ENCODE assay signal across 18 cellular contexts in the genomic region with DNA sequence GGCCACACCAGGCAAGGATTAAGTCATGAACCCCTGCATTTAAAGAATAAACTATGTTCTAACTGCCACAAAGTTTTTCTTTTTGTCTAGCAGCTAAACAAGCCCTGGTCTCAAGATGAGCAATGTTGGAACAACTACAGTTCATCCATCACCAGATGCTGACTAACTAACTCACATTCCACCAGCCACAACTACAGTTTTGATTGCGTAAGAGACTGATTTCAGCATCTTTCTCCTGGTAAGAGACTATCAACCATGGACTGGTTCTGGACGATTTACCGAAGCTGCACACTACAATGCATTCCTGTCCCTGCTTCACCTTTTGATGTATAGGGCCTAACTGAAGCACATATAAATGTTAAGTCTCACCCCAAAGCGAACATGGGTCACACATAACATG. TPM values are rescaled to one million over a fixed set of nuclear protein-coding genes. Genes with fewer than 3 reads are reported as not detected.
A peak's percentile ranks its signal among the peaks of the same experiment; 100 is the strongest.
DNase-seq lines count a peak whose midpoint lies in the region; ATAC-seq and TF ChIP-seq lines count a peak whose summit lies in the region.
"Had no signal": no experiment of that assay in that cellular context is flagged by ENCODE, and none has a peak within 500 bp of the region (broad histone marks: within the 10 kb centered on the region; RNA-seq: fewer than 3 reads in every experiment).

No MANE protein-coding gene starts in this region.

- H3K27me3 ChIP-seq in A673 (replicated peaks; ENCODE audit: insufficient read depth, low read depth, low read length, poor library complexity) (peaks cover 42% of the 10 kb centered on the region), RWPE2 (ENCODE audit: insufficient read depth, poor library complexity, severe bottlenecking) (peaks cover 11% of the 10 kb centered on the region)
- H3K27me3 ChIP-seq: Peyer's patch had no signal

- H3K4me3 ChIP-seq in A673 (ENCODE audit: low read depth, low read length, poor library complexity, severe bottlenecking): no peak overlapping the region
- no peak overlapping the region for H3K4me3 ChIP-seq in RWPE2 (ENCODE audit: severe bottlenecking)
- H3K4me3 ChIP-seq in fibroblast of the aortic adventitia (ENCODE audit: low read depth, low read length): no peak overlapping the region
- H3K4me3 ChIP-seq: dorsolateral prefrontal cortex, mucosa of descending colon, Peyer's patch, spleen had no signal

- intact Hi-C loops in A673 (cut with micrococcal nuclease; ENCODE audit: unreplicated experiment): no loop called here

- CTCF ChIA-PET in A673 (lab: Charles Lee): no interaction called here

- no peaks in the 10 kb centered on the region for H3K36me3 ChIP-seq in A673 (ENCODE audit: insufficient read depth, low read length, poor library complexity, severe bottlenecking)
- H3K36me3 ChIP-seq in RWPE2 (ENCODE audit: low read depth): no peaks in the 10 kb centered on the region
- H3K36me3 ChIP-seq: Peyer's patch, spleen had no signal

- H3K4me1 ChIP-seq in A673 (ENCODE audit: insufficient read depth, low read length, poor library complexity, severe bottlenecking) (no peaks in the 10 kb centered on the region), RWPE2 (ENCODE audit: insufficient read depth, poor library complexity, severe bottlenecking) (no peaks in the 10 kb centered on the region)
- H3K4me1 ChIP-seq: Peyer's patch, spleen had no signal

- peak; percentile 9 for DNase-seq in A673 (ENCODE audit: low spot score)
- peak; percentile 20 for DNase-seq in HS-5 (ENCODE audit: low read depth)
- DNase-seq in RWPE2 (ENCODE audit: low spot score): no peak
- DNase-seq in fibroblast of the aortic adventitia (ENCODE audit: low read depth): peak; percentile 1
- no peak for DNase-seq in HPDE6-E6E7 (ENCODE audit: extremely low spot score)
- DNase-seq in hepatic stellate cell (ENCODE audit: low spot score): no peak
- DNase-seq in activated gamma-delta T cell (lab: John Stamatoyannopoulos, UW): no peak
- DNase-seq: activated CD4-positive, alpha-beta T cell treated with anti-CD3 and anti-CD28 coated beads, Interleukin-2, amount 10 ng/mL, durations not matched to agents 24 days and 14 days; dorsolateral prefrontal cortex; mucosa of descending colon; NCI-H1105; NCI-H345; Peyer's patch; spleen; substantia nigra; T-helper 2 cell had no signal

- POLR2A ChIA-PET in A673 (lab: Charles Lee; ENCODE audit: low non-redundant PET): no interaction called here

- H3K27ac ChIP-seq in A673 (ENCODE audit: low read depth, low read length, poor library complexity, severe bottlenecking) (no peak overlapping the region), RWPE2 (ENCODE audit: poor library complexity, severe bottlenecking) (no peak overlapping the region)
- H3K27ac ChIP-seq: dorsolateral prefrontal cortex, Peyer's patch, spleen had no signal

- BruUV-seq in A673 (replicated peaks; lab: Mats Ljungman, UMichigan): no TSS peak

- TF ChIP-seq CTCF in A673 (conservative IDR thresholded peaks at IDR 0.05; ENCODE audit: low read depth, low read length) (no peak), RWPE2 (IDR thresholded peaks at IDR 0.05; ENCODE audit: poor library complexity, severe bottlenecking) (no peak), fibroblast of the aortic adventitia (IDR thresholded peaks at IDR 0.05; ENCODE audit: insufficient read depth, low read length) (no peak)

- H3K9me3 ChIP-seq in A673 (ENCODE audit: low read depth, low read length, poor library complexity, severe bottlenecking): no peaks in the 10 kb centered on the region
- no peaks in the 10 kb centered on the region for H3K9me3 ChIP-seq in RWPE2 (ENCODE audit: severe bottlenecking)
- H3K9me3 ChIP-seq: mucosa of descending colon, Peyer's patch, spleen had no signal

- peak; percentile 80 for ATAC-seq in RWPE2 (ENCODE audit: low read depth)
- ATAC-seq in GM21447 (IDR thresholded peaks at IDR 0.05; ENCODE audit: unreplicated experiment): no peak
- ATAC-seq: mucosa of descending colon had no signal

RNA-seq across cellular contexts. Expression of a gene that starts 43.0 kb away (rescaled TPM):
- not detected in 2 replicates for total RNA-seq in A673 (2021)
- not detected in 2 replicates for total RNA-seq in fibroblast of the aortic adventitia (ENCODE audit: low replicate concordance)
- total RNA-seq: activated CD4-positive, alpha-beta T cell treated with anti-CD3 and anti-CD28 coated beads, Interleukin-2, amount 10 ng/mL, durations not matched to agents 24 days and 14 days; activated T-helper 1 cell treated with anti-CD3 and anti-CD28 coated beads, Interleukin-12 subunit alpha, Interleukin-12 subunit beta, Interleukin-2, Interleukin-4 antibody, amounts not matched to agents 30 ng/mL and 10 ng/mL and 1 ng/mL, durations not matched to agents 14 hours and 24 hours and 36 hours had no signal

Comparison
In these comparisons a context has a peak if more than half of its experiments do, and no peak if none do; other contexts are left out.
1. DNase-seq: peak in A673 (single experiment), HS-5 (single experiment) and fibroblast of the aortic adventitia (single experiment); none in RWPE2 (single experiment), HPDE6-E6E7 (single experiment), hepatic stellate cell (single experiment) and activated gamma-delta T cell (single experiment).